10 cellular contexts compared by ENCODE assay signal in the genomic region with DNA sequence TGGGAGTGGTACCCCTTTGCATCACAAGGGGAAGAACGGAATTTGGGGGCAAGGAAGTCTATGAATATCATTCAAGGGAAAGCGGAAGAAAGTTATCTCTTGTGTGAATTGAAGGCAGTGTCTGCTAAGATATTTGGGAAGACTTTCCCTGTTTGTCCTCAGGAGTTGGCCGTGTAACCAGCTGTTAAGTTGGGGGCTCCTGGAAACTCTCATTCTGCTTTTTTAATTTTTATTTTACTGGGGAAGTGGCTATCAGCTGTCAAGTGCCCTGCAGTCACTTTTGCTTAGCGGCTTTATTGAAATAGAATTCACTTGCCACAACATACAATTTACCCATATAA. TPM values are rescaled to one million over a fixed set of nuclear protein-coding genes. Genes with fewer than 3 reads are reported as not detected.
A peak's percentile ranks its signal among the peaks of the same experiment; 100 is the strongest.
DNase-seq lines count a peak whose midpoint lies in the region; ATAC-seq and TF ChIP-seq lines count a peak whose summit lies in the region.
"Had no signal": no experiment of that assay in that cellular context is flagged by ENCODE, and none has a peak within 500 bp of the region (broad histone marks: within the 10 kb centered on the region; RNA-seq: fewer than 3 reads in every experiment).

No MANE protein-coding gene starts in this region.

- peaks cover 77% of the 10 kb centered on the region for H3K79me2 ChIP-seq in Karpas-422 (ENCODE audit: low read length)

- DNase-seq in Karpas-422: no peak
- no peak for DNase-seq in chondrocyte (ENCODE audit: low spot score)
- no peak for DNase-seq in naive thymus-derived CD8-positive, alpha-beta T cell
- no peak for DNase-seq in SHP77 treated with DMSO at 0.1 percent for 48 hours (lab: John Stamatoyannopoulos, UW)
- DNase-seq in DMS 273 (lab: John Stamatoyannopoulos, UW; ENCODE audit: unreplicated experiment): no peak
- DNase-seq: brain microvascular endothelial cell, NCI-H187 treated with DMSO at 0.1 percent for 48 hours had no signal

- peaks cover 52% of the 10 kb centered on the region for H3K4me1 Mint-ChIP-seq in chondrocyte (ENCODE audit: low read depth)
- peaks cover 27 to 67% (median 67%) of the 10 kb centered on the region in 4 donors for H3K4me1 Mint-ChIP-seq in naive thymus-derived CD8-positive, alpha-beta T cell

- no peaks in the 10 kb centered on the region for H3K9me2 ChIP-seq in Karpas-422 (replicated peaks; ENCODE audit: insufficient read depth, low read length)

- H3K4me2 ChIP-seq in BLaER1 (peak overlapping the region; percentile 97), Karpas-422 (ENCODE audit: low read depth, low read length, poor library complexity, severe bottlenecking) (peak overlapping the region; percentile 96)

- no peaks in the 10 kb centered on the region for H3K27me3 Mint-ChIP-seq in chondrocyte (ENCODE audit: low read depth)
- no peaks in the 10 kb centered on the region for H3K27me3 Mint-ChIP-seq in naive thymus-derived CD8-positive, alpha-beta T cell

- H3K27ac ChIP-seq in BLaER1 (no peak overlapping the region), Karpas-422 (ENCODE audit: low read length) (no peak overlapping the region)
- H3K27ac ChIP-seq: brain microvascular endothelial cell had no signal

- no peaks in the 10 kb centered on the region for H3K9me3 Mint-ChIP-seq in chondrocyte (ENCODE audit: low read depth)
- no peaks in the 10 kb centered on the region for H3K9me3 Mint-ChIP-seq in naive thymus-derived CD8-positive, alpha-beta T cell

- TF ChIP-seq CTCF in chondrocyte (IDR thresholded peaks at IDR 0.05): no peak

- peaks cover 5% of the 10 kb centered on the region for H3K36me3 Mint-ChIP-seq in chondrocyte (ENCODE audit: low read depth)
- peaks cover 0 to 50% (median 6%) of the 10 kb centered on the region in 3 donors for H3K36me3 Mint-ChIP-seq in naive thymus-derived CD8-positive, alpha-beta T cell

- H3K4me3 ChIP-seq in BLaER1 (peak overlapping the region; percentile 100; the same call in 1 of the 2 replicates), Karpas-422 (ENCODE audit: low read length) (peak overlapping the region; percentile 99; the same call in 1 of the 2 replicates)

- no peaks in the 10 kb centered on the region for H3K9me3 ChIP-seq in BLaER1
- H3K9me3 ChIP-seq in Karpas-422 (ENCODE audit: low read length): no peaks in the 10 kb centered on the region

- ATAC-seq in naive thymus-derived CD8-positive, alpha-beta T cell: no peak
- ATAC-seq in HG03342 (IDR thresholded peaks at IDR 0.05; ENCODE audit: unreplicated experiment) (no peak), HG03378 (IDR thresholded peaks at IDR 0.05; ENCODE audit: unreplicated experiment) (no peak)

- H4K20me1 ChIP-seq in BLaER1 (peaks cover 78% of the 10 kb centered on the region), Karpas-422 (ENCODE audit: insufficient read depth, low read depth, low read length) (peaks cover 63% of the 10 kb centered on the region)

- POLR2A ChIA-PET in naive thymus-derived CD8-positive, alpha-beta T cell (lab: Charles Lee): no interaction called here

- H3K4me3 Mint-ChIP-seq in chondrocyte (ENCODE audit: unreplicated experiment): peak overlapping the region; percentile 88
- peak overlapping the region; percentile 87 to 96 (median 94) for H3K4me3 Mint-ChIP-seq in naive thymus-derived CD8-positive, alpha-beta T cell

- H3K36me3 ChIP-seq in BLaER1: peaks cover 61% of the 10 kb centered on the region
- H3K36me3 ChIP-seq in Karpas-422 (ENCODE audit: insufficient read depth, low read length): peaks cover 30% of the 10 kb centered on the region

- H3K27me3 ChIP-seq in BLaER1 (no peaks in the 10 kb centered on the region), Karpas-422 (ENCODE audit: low read length) (no peaks in the 10 kb centered on the region)
- H3K27me3 ChIP-seq: brain microvascular endothelial cell had no signal

- H2AFZ ChIP-seq in Karpas-422 (ENCODE audit: low read length): no peak overlapping the region

- H3K27ac Mint-ChIP-seq in chondrocyte (ENCODE audit: unreplicated experiment): peak overlapping the region; percentile 49
- peak overlapping the region; percentile 7 to 98 (median 86) for H3K27ac Mint-ChIP-seq in naive thymus-derived CD8-positive, alpha-beta T cell

- peak overlapping the region; percentile 96; the same call in 1 of the 2 replicates for H3K9ac ChIP-seq in BLaER1
- H3K9ac ChIP-seq in Karpas-422 (ENCODE audit: low read length): no peak overlapping the region

- H3K4me1 ChIP-seq in BLaER1 (peaks cover 62% of the 10 kb centered on the region), Karpas-422 (ENCODE audit: low read length) (peaks cover 17% of the 10 kb centered on the region)

RNA-seq across cellular contexts. Expression of a gene that starts 2.9 kb away (rescaled TPM):
- 30.6 and 85.5 TPM in 2 replicates for total RNA-seq in Karpas-422 (2014; rRNA removed; shearing (Covaris generic); ENCODE audit: low replicate concordance)
- 38.6 to 45.3 TPM (median 40.4 TPM) in 3 replicates for total RNA-seq in chondrocyte
- 100 to 1,000 TPM; 109 to 112 TPM for total RNA-seq in naive thymus-derived CD8-positive, alpha-beta T cell
- polyA plus RNA-seq in naive thymus-derived CD8-positive, alpha-beta T cell: 10 to 100 TPM in 1 of 3 donors, 1 to 10 TPM in 2; 7.5 to 28.4 (median 9.5) TPM

RNA-seq across cellular contexts. Expression of a gene that starts 43.5 kb away (rescaled TPM):
- total RNA-seq in Karpas-422 (2014; rRNA removed; shearing (Covaris generic); ENCODE audit: low replicate concordance): not detected in 2 replicates
- total RNA-seq in chondrocyte: 10.6 to 17.2 TPM (median 14.5 TPM) in 3 replicates
- total RNA-seq in naive thymus-derived CD8-positive, alpha-beta T cell: not detected
- polyA plus RNA-seq in naive thymus-derived CD8-positive, alpha-beta T cell: not detected

Comparison
In these comparisons a context has a peak if more than half of its experiments do, and no peak if none do; other contexts are left out.
1. RNA of a gene that starts 43.5 kb away (total RNA-seq): 10.6 to 17.2 TPM in chondrocyte; not detected in Karpas-422 and not detected in naive thymus-derived CD8-positive, alpha-beta T cell; every median in the first group is over 10 times any median in the second.